Comparison of ENCODE assay signal across 1 cellular context in genomic region chr5:122845253-122846050, GRCh38.
TF ChIP-seq lines count a peak whose summit lies in the region.

Gene SNX24, plus strand, starts transcription at chr5:122845613. Its CDS starts 21 bp downstream, at chr5:122845634.

TF ChIP-seq in H1, 55 proteins besides CTCF, POLR2A, EP300 and RAD21 (continued from another document):
- TF ChIP-seq POLR2AphosphoS5 (IDR thresholded peaks at IDR 0.05; ENCODE audit: low read depth, low read length), result 0 out of 2 replicates have a peak, but pooled peaks have one; percentile 32
- TF ChIP-seq ASH2L (IDR thresholded peaks at IDR 0.05; ENCODE audit: low read length), result peak; percentile 89
- no peak for TF ChIP-seq CHD1 (IDR thresholded peaks at IDR 0.05; ENCODE audit: low read depth, low read length)
- TF ChIP-seq TCF12 (IDR thresholded peaks at IDR 0.05; ENCODE audit: low read depth, low read length), result no peak
- TF ChIP-seq NRF1 (IDR thresholded peaks at IDR 0.05; ENCODE audit: low read depth, low read length), result no peak
- TF ChIP-seq CREB1 (IDR thresholded peaks at IDR 0.05), result no peak; the same call in 1 of the 2 replicates
- TF ChIP-seq SAP30 (IDR thresholded peaks at IDR 0.05; ENCODE audit: insufficient read depth, insufficient replicate concordance, low read length), result no peak
- peak; percentile 92 for TF ChIP-seq RBBP5 (IDR thresholded peaks at IDR 0.05; ENCODE audit: borderline replicate concordance, low read depth, low read length)
- no peak for TF ChIP-seq SIX5 (IDR thresholded peaks at IDR 0.05; ENCODE audit: low read depth, low read length)
- 0 out of 4 replicates have a peak, but pooled peaks have one; percentile 46 to 64 for TF ChIP-seq HDAC2 (IDR thresholded peaks at IDR 0.05; ENCODE audit: borderline replicate concordance in 1 of 2, low read depth in 2 of 2, low read length in 2 of 2)
- no peak for TF ChIP-seq EZH2 (IDR thresholded peaks at IDR 0.05; ENCODE audit: low read depth, low read length, severe bottlenecking)
- TF ChIP-seq CTBP2 (IDR thresholded peaks at IDR 0.05; ENCODE audit: borderline replicate concordance, insufficient read depth, insufficient read length, low read length), result no peak
- no peak for TF ChIP-seq CBX8 (IDR thresholded peaks at IDR 0.05; ENCODE audit: borderline replicate concordance, low read depth, low read length)
- TF ChIP-seq SUZ12 (IDR thresholded peaks at IDR 0.05; ENCODE audit: low read length), result no peak
- TF ChIP-seq EGR1 (IDR thresholded peaks at IDR 0.05; ENCODE audit: borderline replicate concordance, low read depth, low read length), result 0 out of 2 replicates have a peak, but pooled peaks have one; percentile 8
- TF ChIP-seq MAFK (IDR thresholded peaks at IDR 0.05; ENCODE audit: low read depth, low read length), result peak; percentile 91; the same call in 1 of the 2 replicates
